Comparison of ENCODE assay signal across 8 cellular contexts in genomic region chr19:34336781-34337271, GRCh38. TPM values are rescaled to one million over a fixed set of nuclear protein-coding genes. Genes with fewer than 3 reads are reported as not detected.
A peak's percentile ranks its signal among the peaks of the same experiment; 100 is the strongest.
DNase-seq lines count a peak whose midpoint lies in the region; ATAC-seq, FAIRE-seq and TF ChIP-seq lines count a peak whose summit lies in the region.

No MANE protein-coding gene starts in this region.

- H3K27me3 Mint-ChIP-seq in CD4-positive, CD25-positive, alpha-beta regulatory T cell: no peaks in the 10 kb centered on the region
- no peaks in the 10 kb centered on the region for H3K27me3 Mint-ChIP-seq in chondrocyte (ENCODE audit: low read depth)
- H3K27me3 Mint-ChIP-seq in stimulated activated memory B cell treated with anti-CD40 and anti-IgM and Interleukin-4, amounts not matched to agents 10 μg/mL and 1 μg/mL and 100 μg/mL, for 72 hours: no peaks in the 10 kb centered on the region

- peaks cover 49% of the 10 kb centered on the region for H3K36me3 Mint-ChIP-seq in CD4-positive, CD25-positive, alpha-beta regulatory T cell
- H3K36me3 Mint-ChIP-seq in chondrocyte (ENCODE audit: low read depth): peaks cover 39% of the 10 kb centered on the region
- H3K36me3 Mint-ChIP-seq in stimulated activated memory B cell treated with anti-CD40 and anti-IgM and Interleukin-4, amounts not matched to agents 10 μg/mL and 1 μg/mL and 100 μg/mL, for 72 hours: peaks cover 49% of the 10 kb centered on the region

- H3K9me3 Mint-ChIP-seq in CD4-positive, CD25-positive, alpha-beta regulatory T cell: no peaks in the 10 kb centered on the region
- H3K9me3 Mint-ChIP-seq in chondrocyte (ENCODE audit: low read depth): no peaks in the 10 kb centered on the region
- no peaks in the 10 kb centered on the region for H3K9me3 Mint-ChIP-seq in stimulated activated memory B cell treated with anti-CD40 and anti-IgM and Interleukin-4, amounts not matched to agents 10 μg/mL and 1 μg/mL and 100 μg/mL, for 72 hours

- peaks cover 57% of the 10 kb centered on the region for H3K36me3 ChIP-seq in CD4-positive, CD25-positive, alpha-beta regulatory T cell (ENCODE audit: control insufficient read depth, insufficient read depth, low read length)
- H3K36me3 ChIP-seq in RWPE2 (ENCODE audit: low read depth): peaks cover 48% of the 10 kb centered on the region

- TF ChIP-seq CTCF in RWPE2 (IDR thresholded peaks at IDR 0.05; ENCODE audit: poor library complexity, severe bottlenecking): peak; percentile 88
- TF ChIP-seq CTCF in chondrocyte (IDR thresholded peaks at IDR 0.05): peak; percentile 93

- peak; percentile 30 to 76 (median 61) for DNase-seq in CD4-positive, CD25-positive, alpha-beta regulatory T cell
- DNase-seq in GM19239 (ENCODE audit: insufficient read length, low spot score): no peak
- DNase-seq in RWPE2 (ENCODE audit: low spot score): no peak
- DNase-seq in chondrocyte (ENCODE audit: low spot score): no peak
- DNase-seq in myocyte (ENCODE audit: low read depth): peak; percentile 42

- H3K9me3 ChIP-seq in CD4-positive, CD25-positive, alpha-beta regulatory T cell (ENCODE audit: control insufficient read depth in 2 of 2, low read length in 2 of 2): no peaks in the 10 kb centered on the region
- H3K9me3 ChIP-seq in RWPE2 (ENCODE audit: severe bottlenecking): no peaks in the 10 kb centered on the region

- peak overlapping the region; percentile 60 to 90 (median 82) for H3K27ac Mint-ChIP-seq in CD4-positive, CD25-positive, alpha-beta regulatory T cell
- no peak overlapping the region for H3K27ac Mint-ChIP-seq in chondrocyte (ENCODE audit: unreplicated experiment)
- no peak overlapping the region for H3K27ac Mint-ChIP-seq in stimulated activated memory B cell treated with anti-CD40 and anti-IgM and Interleukin-4, amounts not matched to agents 10 μg/mL and 1 μg/mL and 100 μg/mL, for 72 hours

- H3K4me3 Mint-ChIP-seq in CD4-positive, CD25-positive, alpha-beta regulatory T cell: no peak overlapping the region
- no peak overlapping the region for H3K4me3 Mint-ChIP-seq in chondrocyte (ENCODE audit: unreplicated experiment)
- H3K4me3 Mint-ChIP-seq in stimulated activated memory B cell treated with anti-CD40 and anti-IgM and Interleukin-4, amounts not matched to agents 10 μg/mL and 1 μg/mL and 100 μg/mL, for 72 hours: no peak overlapping the region

- FAIRE-seq in GM19239 (lab: Jason Lieb, UNC): peak; percentile 39

- peak in 1 of 2 donors; percentile 46 for ATAC-seq in CD4-positive, CD25-positive, alpha-beta regulatory T cell (ENCODE audit: low read depth in 2 of 2)
- ATAC-seq in RWPE2 (ENCODE audit: low read depth) (no peak), GM18502 (IDR thresholded peaks at IDR 0.05; ENCODE audit: poor library complexity, unreplicated experiment) (no peak), GM21786 (IDR thresholded peaks at IDR 0.05; ENCODE audit: unreplicated experiment) (no peak)
- no peak for ATAC-seq in stimulated activated memory B cell treated with anti-CD40 and anti-IgM and Interleukin-4, amounts not matched to agents 10 μg/mL and 1 μg/mL and 100 μg/mL, for 72 hours

- no peak overlapping the region for H3K4me3 ChIP-seq in CD4-positive, CD25-positive, alpha-beta regulatory T cell (ENCODE audit: low read depth, low read length)
- no peak overlapping the region for H3K4me3 ChIP-seq in RWPE2 (ENCODE audit: severe bottlenecking)

- H3K4me1 ChIP-seq in CD4-positive, CD25-positive, alpha-beta regulatory T cell (ENCODE audit: control insufficient read depth, insufficient read depth, low read length, poor library complexity, severe bottlenecking): peaks cover 7% of the 10 kb centered on the region
- H3K4me1 ChIP-seq in RWPE2 (ENCODE audit: insufficient read depth, poor library complexity, severe bottlenecking): no peaks in the 10 kb centered on the region

- H3K4me1 Mint-ChIP-seq in CD4-positive, CD25-positive, alpha-beta regulatory T cell: peaks cover 5 to 11% (median 7%) of the 10 kb centered on the region in 4 donors
- peaks cover 9% of the 10 kb centered on the region for H3K4me1 Mint-ChIP-seq in chondrocyte (ENCODE audit: low read depth)
- peaks cover 6% of the 10 kb centered on the region for H3K4me1 Mint-ChIP-seq in stimulated activated memory B cell treated with anti-CD40 and anti-IgM and Interleukin-4, amounts not matched to agents 10 μg/mL and 1 μg/mL and 100 μg/mL, for 72 hours

- no peaks in the 10 kb centered on the region for H3K27me3 ChIP-seq in CD4-positive, CD25-positive, alpha-beta regulatory T cell (ENCODE audit: control insufficient read depth, insufficient read depth, low read length)
- no peaks in the 10 kb centered on the region for H3K27me3 ChIP-seq in RWPE2 (ENCODE audit: insufficient read depth, poor library complexity, severe bottlenecking)

- H3K27ac ChIP-seq in CD4-positive, CD25-positive, alpha-beta regulatory T cell (ENCODE audit: insufficient read depth, low read length, poor library complexity, severe bottlenecking): no peak overlapping the region
- no peak overlapping the region for H3K27ac ChIP-seq in RWPE2 (ENCODE audit: poor library complexity, severe bottlenecking)

RNA-seq across cellular contexts. Expression of gene GPI, which starts 28.2 kb away (rescaled TPM):
- 116 TPM for total RNA-seq in CD4-positive, CD25-positive, alpha-beta regulatory T cell
- polyA plus RNA-seq in CD4-positive, CD25-positive, alpha-beta regulatory T cell: 100 to 1,000 TPM; 141 to 148 (median 144) TPM
- total RNA-seq in chondrocyte (209 to 228 TPM (median 221 TPM) in 3 replicates), myocyte (111 and 124 TPM in 2 replicates)
- 271 TPM for polyA plus RNA-seq in myocyte (2012)

Comparison
In these comparisons a context has a peak if more than half of its experiments do, and no peak if none do; other contexts are left out.
1. DNase-seq: peak in CD4-positive, CD25-positive, alpha-beta regulatory T cell (3 of 3) and myocyte (single experiment); none in GM19239 (single experiment), RWPE2 (single experiment) and chondrocyte (single experiment).
2. H3K27ac Mint-ChIP-seq: peak in CD4-positive, CD25-positive, alpha-beta regulatory T cell (3 of 3); none in chondrocyte (single experiment) and stimulated activated memory B cell treated with anti-CD40 and anti-IgM and Interleukin-4, amounts not matched to agents 10 μg/mL and 1 μg/mL and 100 μg/mL, for 72 hours (single experiment).